In the genomic region with DNA sequence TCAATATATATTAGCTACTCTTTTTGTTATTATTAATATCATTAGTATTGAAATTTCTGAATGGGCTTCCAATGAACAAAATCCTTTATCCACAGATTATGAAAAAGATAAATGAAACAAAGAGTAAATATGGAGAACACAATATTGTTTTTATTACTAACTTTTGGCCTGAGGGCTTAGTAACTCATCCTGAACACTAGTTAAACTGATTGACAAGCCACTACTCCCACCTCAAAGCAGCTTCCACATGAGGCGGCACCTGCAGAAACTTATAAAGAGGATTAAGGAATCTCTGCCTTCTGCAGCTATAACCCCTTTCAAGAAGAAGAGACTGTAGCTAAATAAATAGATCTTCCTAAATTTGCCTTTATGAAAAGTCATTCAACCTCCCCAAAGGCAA, we compare ENCODE assay signal across 9 cellular contexts.
"Had no signal": no experiment of that assay in that cellular context is flagged by ENCODE, and none has a peak within 500 bp of the region (broad histone marks: within the 10 kb centered on the region; RNA-seq: fewer than 3 reads in every experiment).

No MANE protein-coding gene starts in this region.

- H3K9me3 ChIP-seq: HAP-1 had no signal

- H3K27ac ChIP-seq: GM23248 had no signal

- ATAC-seq: GM23338, HCT116 had no signal

- H3K9ac ChIP-seq: GM23248 had no signal

- H3K4me3 ChIP-seq: GM23248, GM23338, HAP-1 had no signal

- H3K4me2 ChIP-seq: GM23338 had no signal

- DNase-seq: GM23248, GOT3, H7, H9, HCEC 1CT, HFFc6 had no signal

- H3K4me1 ChIP-seq: HAP-1 had no signal

- H3K36me3 ChIP-seq: HAP-1 had no signal

- H2AFZ ChIP-seq: GM23248, GM23338 had no signal
